ENCODE assay signal across 1 cellular context in the genomic region with DNA sequence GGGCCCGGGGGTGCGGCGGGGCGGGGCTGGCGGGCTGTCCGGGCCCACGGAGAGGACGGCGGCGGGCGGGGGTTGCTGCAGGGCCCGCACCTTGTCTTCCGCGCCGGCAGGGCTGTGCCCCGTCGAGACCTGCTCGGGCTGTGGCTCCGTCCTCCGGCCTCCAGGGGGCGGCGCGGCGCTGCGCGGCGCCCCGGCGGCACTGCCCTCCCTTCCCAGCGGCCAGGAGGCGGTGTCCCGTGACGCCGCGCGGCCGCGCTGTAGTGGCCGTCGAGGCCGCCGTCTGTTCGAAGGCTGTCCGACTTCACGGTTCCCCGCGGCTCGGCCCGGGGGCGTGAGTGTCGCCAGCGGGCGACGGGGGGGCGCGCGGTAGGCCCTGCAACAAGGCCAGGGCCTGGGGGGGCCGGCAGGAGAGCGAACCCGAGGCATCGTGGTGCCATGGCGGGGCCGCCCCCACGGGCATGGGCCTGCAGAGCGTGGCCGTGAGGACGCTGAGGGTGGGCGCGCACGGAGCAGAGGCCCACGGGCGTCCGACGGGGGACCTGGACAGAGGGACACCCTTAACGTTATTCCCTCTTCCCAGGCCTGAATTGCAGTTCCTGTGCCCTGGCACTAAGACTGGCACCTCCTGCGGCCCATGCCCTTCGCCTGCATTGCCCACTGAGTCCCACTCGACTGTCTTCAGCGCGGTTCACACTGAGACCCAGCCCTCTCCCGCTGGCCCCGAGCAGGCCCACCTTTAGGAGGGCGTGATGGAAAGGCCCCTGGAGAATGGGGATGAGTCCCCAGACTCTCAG.
TF ChIP-seq lines count a peak whose summit lies in the region.

A gene with protein sequence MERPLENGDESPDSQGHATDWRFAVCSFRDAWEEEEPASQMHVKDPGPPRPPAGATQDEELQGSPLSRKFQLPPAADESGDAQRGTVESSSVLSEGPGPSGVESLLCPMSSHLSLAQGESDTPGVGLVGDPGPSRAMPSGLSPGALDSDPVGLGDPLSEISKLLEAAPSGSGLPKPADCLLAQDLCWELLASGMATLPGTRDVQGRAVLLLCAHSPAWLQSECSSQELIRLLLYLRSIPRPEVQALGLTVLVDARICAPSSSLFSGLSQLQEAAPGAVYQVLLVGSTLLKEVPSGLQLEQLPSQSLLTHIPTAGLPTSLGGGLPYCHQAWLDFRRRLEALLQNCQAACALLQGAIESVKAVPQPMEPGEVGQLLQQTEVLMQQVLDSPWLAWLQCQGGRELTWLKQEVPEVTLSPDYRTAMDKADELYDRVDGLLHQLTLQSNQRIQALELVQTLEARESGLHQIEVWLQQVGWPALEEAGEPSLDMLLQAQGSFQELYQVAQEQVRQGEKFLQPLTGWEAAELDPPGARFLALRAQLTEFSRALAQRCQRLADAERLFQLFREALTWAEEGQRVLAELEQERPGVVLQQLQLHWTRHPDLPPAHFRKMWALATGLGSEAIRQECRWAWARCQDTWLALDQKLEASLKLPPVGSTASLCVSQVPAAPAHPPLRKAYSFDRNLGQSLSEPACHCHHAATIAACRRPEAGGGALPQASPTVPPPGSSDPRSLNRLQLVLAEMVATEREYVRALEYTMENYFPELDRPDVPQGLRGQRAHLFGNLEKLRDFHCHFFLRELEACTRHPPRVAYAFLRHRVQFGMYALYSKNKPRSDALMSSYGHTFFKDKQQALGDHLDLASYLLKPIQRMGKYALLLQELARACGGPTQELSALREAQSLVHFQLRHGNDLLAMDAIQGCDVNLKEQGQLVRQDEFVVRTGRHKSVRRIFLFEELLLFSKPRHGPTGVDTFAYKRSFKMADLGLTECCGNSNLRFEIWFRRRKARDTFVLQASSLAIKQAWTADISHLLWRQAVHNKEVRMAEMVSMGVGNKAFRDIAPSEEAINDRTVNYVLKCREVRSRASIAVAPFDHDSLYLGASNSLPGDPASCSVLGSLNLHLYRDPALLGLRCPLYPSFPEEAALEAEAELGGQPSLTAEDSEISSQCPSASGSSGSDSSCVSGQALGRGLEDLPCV (plus strand): TSS at position 237 of the 794 bp plus-strand sequence. CDS start 513 bp downstream, at position 750.

TF ChIP-seq in HepG2, 621 proteins besides CTCF, POLR2A, EP300 and RAD21 (continues in another document):
- TF ChIP-seq ZNF543 (CRISPR knock-in tag; IDR thresholded peaks at IDR 0.05) (0 out of 2 replicates have a peak, but pooled peaks have one; percentile 81), ZNF256 (CRISPR knock-in tag; conservative IDR thresholded peaks at IDR 0.05) (no peak), FOXC1 (CRISPR knock-in tag; IDR thresholded peaks at IDR 0.05; ENCODE audit: borderline replicate concordance) (no peak; the same call in 1 of the 2 replicates), NCOA1 (CRISPR knock-in tag; IDR thresholded peaks at IDR 0.05) (no peak), ZNF891 (CRISPR knock-in tag; IDR thresholded peaks at IDR 0.05) (no peak), PPARG (CRISPR knock-in tag; conservative IDR thresholded peaks at IDR 0.05) (no peak), ZNF24 (IDR thresholded peaks at IDR 0.05) (no peak), AHR (CRISPR knock-in tag; IDR thresholded peaks at IDR 0.05) (no peak), SNAI1 (CRISPR knock-in tag; IDR thresholded peaks at IDR 0.05; ENCODE audit: borderline replicate concordance) (no peak), NFIC (IDR thresholded peaks at IDR 0.05; ENCODE audit: low read length) (no peak), JUND (CRISPR knock-in tag; IDR thresholded peaks at IDR 0.05) (0 out of 2 replicates have a peak, but pooled peaks have one; percentile 13), ZBTB3 (CRISPR knock-in tag; IDR thresholded peaks at IDR 0.05; ENCODE audit: borderline replicate concordance, low read depth) (0 out of 2 replicates have a peak, but pooled peaks have one; percentile 84), CBX5 (CRISPR knock-in tag; IDR thresholded peaks at IDR 0.05; ENCODE audit: borderline replicate concordance) (0 out of 2 replicates have a peak, but pooled peaks have one; percentile 17), ZNF251 (CRISPR knock-in tag; IDR thresholded peaks at IDR 0.05) (0 out of 2 replicates have a peak, but pooled peaks have one; percentile 23), ZNF225 (CRISPR knock-in tag; IDR thresholded peaks at IDR 0.05) (peak; percentile 65; the same call in 1 of the 2 replicates), ZFY (CRISPR knock-in tag; IDR thresholded peaks at IDR 0.05) (peak; percentile 84), TCF12 (IDR thresholded peaks at IDR 0.05) (no peak), TCF12 (CRISPR knock-in tag; IDR thresholded peaks at IDR 0.05) (no peak), ISX (CRISPR knock-in tag; conservative IDR thresholded peaks at IDR 0.05) (no peak), HNRNPH1 (optimal IDR thresholded peaks at IDR 0.05; ENCODE audit: low read depth, low read length) (no peak), ZMYM3 (CRISPR knock-in tag; IDR thresholded peaks at IDR 0.05) (no peak), ELF4 (CRISPR knock-in tag; IDR thresholded peaks at IDR 0.05; ENCODE audit: borderline replicate concordance) (no peak), ZNF260 (CRISPR knock-in tag; IDR thresholded peaks at IDR 0.05; ENCODE audit: borderline replicate concordance, low read depth) (no peak), SRF (IDR thresholded peaks at IDR 0.05; ENCODE audit: low read depth, low read length) (no peak), GZF1 (CRISPR knock-in tag; IDR thresholded peaks at IDR 0.05) (no peak), MTA1 (CRISPR knock-in tag; IDR thresholded peaks at IDR 0.05; ENCODE audit: borderline replicate concordance) (peak; percentile 62), AGO2 (optimal IDR thresholded peaks at IDR 0.05; ENCODE audit: low read depth, low read length) (no peak), KDM5B (CRISPR knock-in tag; IDR thresholded peaks at IDR 0.05; ENCODE audit: borderline replicate concordance) (peak; percentile 80; the same call in 1 of the 2 replicates), GFI1 (CRISPR knock-in tag; IDR thresholded peaks at IDR 0.05; ENCODE audit: borderline replicate concordance) (peak; percentile 70; the same call in 1 of the 2 replicates), POGZ (CRISPR knock-in tag; IDR thresholded peaks at IDR 0.05) (peak; percentile 38)
- TF ChIP-seq, protein P1, sequence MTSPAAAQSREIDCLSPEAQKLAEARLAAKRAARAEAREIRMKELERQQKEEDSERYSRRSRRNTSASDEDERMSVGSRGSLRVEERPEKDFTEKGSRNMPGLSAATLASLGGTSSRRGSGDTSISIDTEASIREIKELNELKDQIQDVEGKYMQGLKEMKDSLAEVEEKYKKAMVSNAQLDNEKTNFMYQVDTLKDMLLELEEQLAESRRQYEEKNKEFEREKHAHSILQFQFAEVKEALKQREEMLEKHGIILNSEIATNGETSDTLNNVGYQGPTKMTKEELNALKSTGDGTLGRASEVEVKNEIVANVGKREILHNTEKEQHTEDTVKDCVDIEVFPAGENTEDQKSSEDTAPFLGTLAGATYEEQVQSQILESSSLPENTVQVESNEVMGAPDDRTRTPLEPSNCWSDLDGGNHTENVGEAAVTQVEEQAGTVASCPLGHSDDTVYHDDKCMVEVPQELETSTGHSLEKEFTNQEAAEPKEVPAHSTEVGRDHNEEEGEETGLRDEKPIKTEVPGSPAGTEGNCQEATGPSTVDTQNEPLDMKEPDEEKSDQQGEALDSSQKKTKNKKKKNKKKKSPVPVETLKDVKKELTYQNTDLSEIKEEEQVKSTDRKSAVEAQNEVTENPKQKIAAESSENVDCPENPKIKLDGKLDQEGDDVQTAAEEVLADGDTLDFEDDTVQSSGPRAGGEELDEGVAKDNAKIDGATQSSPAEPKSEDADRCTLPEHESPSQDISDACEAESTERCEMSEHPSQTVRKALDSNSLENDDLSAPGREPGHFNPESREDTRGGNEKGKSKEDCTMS (CRISPR knock-in tag; conservative IDR thresholded peaks at IDR 0.05), result no peak
- TF ChIP-seq, protein P2, sequence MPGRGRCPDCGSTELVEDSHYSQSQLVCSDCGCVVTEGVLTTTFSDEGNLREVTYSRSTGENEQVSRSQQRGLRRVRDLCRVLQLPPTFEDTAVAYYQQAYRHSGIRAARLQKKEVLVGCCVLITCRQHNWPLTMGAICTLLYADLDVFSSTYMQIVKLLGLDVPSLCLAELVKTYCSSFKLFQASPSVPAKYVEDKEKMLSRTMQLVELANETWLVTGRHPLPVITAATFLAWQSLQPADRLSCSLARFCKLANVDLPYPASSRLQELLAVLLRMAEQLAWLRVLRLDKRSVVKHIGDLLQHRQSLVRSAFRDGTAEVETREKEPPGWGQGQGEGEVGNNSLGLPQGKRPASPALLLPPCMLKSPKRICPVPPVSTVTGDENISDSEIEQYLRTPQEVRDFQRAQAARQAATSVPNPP (CRISPR knock-in tag; IDR thresholded peaks at IDR 0.05), result no peak; the same call in 1 of the 2 replicates
- TF ChIP-seq, protein P3, sequence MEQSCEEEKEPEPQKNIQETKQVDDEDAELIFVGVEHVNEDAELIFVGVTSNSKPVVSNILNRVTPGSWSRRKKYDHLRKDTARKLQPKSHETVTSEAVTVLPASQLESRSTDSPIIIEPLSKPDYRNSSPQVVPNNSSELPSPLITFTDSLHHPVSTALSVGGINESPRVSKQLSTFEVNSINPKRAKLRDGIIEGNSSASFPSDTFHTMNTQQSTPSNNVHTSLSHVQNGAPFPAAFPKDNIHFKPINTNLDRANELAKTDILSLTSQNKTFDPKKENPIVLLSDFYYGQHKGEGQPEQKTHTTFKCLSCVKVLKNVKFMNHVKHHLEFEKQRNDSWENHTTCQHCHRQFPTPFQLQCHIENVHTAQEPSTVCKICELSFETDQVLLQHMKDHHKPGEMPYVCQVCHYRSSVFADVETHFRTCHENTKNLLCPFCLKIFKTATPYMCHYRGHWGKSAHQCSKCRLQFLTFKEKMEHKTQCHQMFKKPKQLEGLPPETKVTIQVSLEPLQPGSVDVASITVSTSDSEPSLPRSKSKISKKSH (CRISPR knock-in tag; IDR thresholded peaks at IDR 0.05; ENCODE audit: borderline replicate concordance), result no peak
- TF ChIP-seq, protein P4, sequence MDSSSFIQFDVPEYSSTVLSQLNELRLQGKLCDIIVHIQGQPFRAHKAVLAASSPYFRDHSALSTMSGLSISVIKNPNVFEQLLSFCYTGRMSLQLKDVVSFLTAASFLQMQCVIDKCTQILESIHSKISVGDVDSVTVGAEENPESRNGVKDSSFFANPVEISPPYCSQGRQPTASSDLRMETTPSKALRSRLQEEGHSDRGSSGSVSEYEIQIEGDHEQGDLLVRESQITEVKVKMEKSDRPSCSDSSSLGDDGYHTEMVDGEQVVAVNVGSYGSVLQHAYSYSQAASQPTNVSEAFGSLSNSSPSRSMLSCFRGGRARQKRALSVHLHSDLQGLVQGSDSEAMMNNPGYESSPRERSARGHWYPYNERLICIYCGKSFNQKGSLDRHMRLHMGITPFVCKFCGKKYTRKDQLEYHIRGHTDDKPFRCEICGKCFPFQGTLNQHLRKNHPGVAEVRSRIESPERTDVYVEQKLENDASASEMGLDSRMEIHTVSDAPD (CRISPR knock-in tag; IDR thresholded peaks at IDR 0.05), result no peak
- TF ChIP-seq, protein P5, sequence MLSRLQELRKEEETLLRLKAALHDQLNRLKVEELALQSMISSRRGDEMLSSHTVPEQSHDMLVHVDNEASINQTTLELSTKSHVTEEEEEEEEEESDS (CRISPR knock-in tag; IDR thresholded peaks at IDR 0.05; ENCODE audit: borderline replicate concordance), result 0 out of 2 replicates have a peak, but pooled peaks have one; percentile 13
- TF ChIP-seq, protein P6, sequence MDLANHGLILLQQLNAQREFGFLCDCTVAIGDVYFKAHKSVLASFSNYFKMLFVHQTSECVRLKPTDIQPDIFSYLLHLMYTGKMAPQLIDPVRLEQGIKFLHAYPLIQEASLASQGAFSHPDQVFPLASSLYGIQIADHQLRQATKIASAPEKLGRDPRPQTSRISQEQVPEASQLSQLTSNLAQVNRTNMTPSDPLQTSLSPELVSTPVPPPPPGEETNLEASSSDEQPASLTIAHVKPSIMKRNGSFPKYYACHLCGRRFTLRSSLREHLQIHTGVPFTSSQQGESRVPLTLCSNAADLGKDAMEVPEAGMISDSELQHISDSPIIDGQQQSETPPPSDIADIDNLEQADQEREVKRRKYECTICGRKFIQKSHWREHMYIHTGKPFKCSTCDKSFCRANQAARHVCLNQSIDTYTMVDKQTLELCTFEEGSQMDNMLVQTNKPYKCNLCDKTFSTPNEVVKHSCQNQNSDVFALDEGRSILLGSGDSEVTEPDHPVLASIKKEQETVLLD (CRISPR knock-in tag; IDR thresholded peaks at IDR 0.05; ENCODE audit: low read depth), result peak; percentile 81; the same call in 1 of the 2 replicates
- TF ChIP-seq, protein P7, sequence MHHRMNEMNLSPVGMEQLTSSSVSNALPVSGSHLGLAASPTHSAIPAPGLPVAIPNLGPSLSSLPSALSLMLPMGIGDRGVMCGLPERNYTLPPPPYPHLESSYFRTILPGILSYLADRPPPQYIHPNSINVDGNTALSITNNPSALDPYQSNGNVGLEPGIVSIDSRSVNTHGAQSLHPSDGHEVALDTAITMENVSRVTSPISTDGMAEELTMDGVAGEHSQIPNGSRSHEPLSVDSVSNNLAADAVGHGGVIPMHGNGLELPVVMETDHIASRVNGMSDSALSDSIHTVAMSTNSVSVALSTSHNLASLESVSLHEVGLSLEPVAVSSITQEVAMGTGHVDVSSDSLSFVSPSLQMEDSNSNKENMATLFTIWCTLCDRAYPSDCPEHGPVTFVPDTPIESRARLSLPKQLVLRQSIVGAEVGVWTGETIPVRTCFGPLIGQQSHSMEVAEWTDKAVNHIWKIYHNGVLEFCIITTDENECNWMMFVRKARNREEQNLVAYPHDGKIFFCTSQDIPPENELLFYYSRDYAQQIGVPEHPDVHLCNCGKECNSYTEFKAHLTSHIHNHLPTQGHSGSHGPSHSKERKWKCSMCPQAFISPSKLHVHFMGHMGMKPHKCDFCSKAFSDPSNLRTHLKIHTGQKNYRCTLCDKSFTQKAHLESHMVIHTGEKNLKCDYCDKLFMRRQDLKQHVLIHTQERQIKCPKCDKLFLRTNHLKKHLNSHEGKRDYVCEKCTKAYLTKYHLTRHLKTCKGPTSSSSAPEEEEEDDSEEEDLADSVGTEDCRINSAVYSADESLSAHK (CRISPR knock-in tag; IDR thresholded peaks at IDR 0.05; ENCODE audit: borderline replicate concordance), result no peak
- TF ChIP-seq, protein P8, sequence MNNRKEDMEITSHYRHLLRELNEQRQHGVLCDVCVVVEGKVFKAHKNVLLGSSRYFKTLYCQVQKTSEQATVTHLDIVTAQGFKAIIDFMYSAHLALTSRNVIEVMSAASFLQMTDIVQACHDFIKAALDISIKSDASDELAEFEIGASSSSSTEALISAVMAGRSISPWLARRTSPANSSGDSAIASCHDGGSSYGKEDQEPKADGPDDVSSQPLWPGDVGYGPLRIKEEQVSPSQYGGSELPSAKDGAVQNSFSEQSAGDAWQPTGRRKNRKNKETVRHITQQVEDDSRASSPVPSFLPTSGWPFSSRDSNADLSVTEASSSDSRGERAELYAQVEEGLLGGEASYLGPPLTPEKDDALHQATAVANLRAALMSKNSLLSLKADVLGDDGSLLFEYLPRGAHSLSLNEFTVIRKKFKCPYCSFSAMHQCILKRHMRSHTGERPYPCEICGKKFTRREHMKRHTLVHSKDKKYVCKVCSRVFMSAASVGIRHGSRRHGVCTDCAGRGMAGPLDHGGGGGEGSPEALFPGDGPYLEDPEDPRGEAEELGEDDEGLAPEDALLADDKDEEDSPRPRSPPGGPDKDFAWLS (CRISPR knock-in tag; IDR thresholded peaks at IDR 0.05; ENCODE audit: borderline replicate concordance), result no peak
- TF ChIP-seq, protein P9, sequence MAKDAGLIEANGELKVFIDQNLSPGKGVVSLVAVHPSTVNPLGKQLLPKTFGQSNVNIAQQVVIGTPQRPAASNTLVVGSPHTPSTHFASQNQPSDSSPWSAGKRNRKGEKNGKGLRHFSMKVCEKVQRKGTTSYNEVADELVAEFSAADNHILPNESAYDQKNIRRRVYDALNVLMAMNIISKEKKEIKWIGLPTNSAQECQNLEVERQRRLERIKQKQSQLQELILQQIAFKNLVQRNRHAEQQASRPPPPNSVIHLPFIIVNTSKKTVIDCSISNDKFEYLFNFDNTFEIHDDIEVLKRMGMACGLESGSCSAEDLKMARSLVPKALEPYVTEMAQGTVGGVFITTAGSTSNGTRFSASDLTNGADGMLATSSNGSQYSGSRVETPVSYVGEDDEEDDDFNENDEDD (CRISPR knock-in tag; IDR thresholded peaks at IDR 0.05; ENCODE audit: borderline replicate concordance), result peak; percentile 96
